12 cellular contexts compared by ENCODE assay signal in the genomic region with DNA sequence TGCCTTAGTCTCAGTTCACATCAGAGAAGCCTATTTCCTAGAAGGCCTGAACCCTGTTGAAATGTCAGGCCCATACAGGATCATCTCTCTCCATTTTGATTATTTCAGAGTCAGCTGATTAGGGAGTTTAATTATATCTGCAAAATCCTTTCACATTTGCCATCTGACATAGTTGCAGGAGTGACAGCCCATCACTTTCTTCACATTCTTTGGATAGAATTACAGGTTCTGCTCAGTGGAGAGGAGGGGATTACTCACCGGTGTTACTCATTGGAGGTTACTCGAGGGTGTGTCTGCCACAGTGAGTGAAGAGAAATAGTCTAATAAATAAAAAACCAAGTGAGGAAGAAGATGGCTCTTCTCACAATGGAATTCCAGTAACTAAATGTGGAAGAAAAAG.
DNase-seq lines count a peak whose midpoint lies in the region; ATAC-seq and TF ChIP-seq lines count a peak whose summit lies in the region.
"Had no signal": no experiment of that assay in that cellular context is flagged by ENCODE, and none has a peak within 500 bp of the region (broad histone marks: within the 10 kb centered on the region; RNA-seq: fewer than 3 reads in every experiment).

No MANE protein-coding gene starts in this region.

- peak; percentile 28 for DNase-seq in T-helper 2 cell treated with Interferon-gamma antibody and Interleukin-4, amounts not matched to agents 5 μg/mL and 100 μg/mL, for 36 hours (ENCODE audit: low spot score)
- no peak for DNase-seq in T-helper 2 cell
- peak; percentile 91 for DNase-seq in M059J (ENCODE audit: low read depth)
- no peak for DNase-seq in omental fat pad (ENCODE audit: low spot score)
- no peak for DNase-seq in GM19240 (ENCODE audit: insufficient read length, low spot score)
- DNase-seq in NOMO-1 treated with DMSO at 0.1 percent for 48 hours (lab: John Stamatoyannopoulos, UW; ENCODE audit: unreplicated experiment), result no peak
- DNase-seq: activated gamma-delta T cell treated with Interleukin-2 at 50 U/mL for 16 hours; H7; RPMI8226; stimulated activated naive CD4-positive, alpha-beta T cell treated with Interleukin-2 at 50 U/mL for 16 hours had no signal

- no peaks in the 10 kb centered on the region for H3K27me3 Mint-ChIP-seq in T-helper 2 cell treated with Interferon-gamma antibody and Interleukin-4, amounts not matched to agents 5 μg/mL and 100 μg/mL, for 36 hours (ENCODE audit: low read depth)
- no peaks in the 10 kb centered on the region for H3K27me3 Mint-ChIP-seq in dendritic cell treated with granulocyte-macrophage colony-stimulating factor and Interleukin-4, amounts not matched to agents 40 ng/mL and 50 ng/mL, for 4 days

- no peak overlapping the region for H3K4me3 Mint-ChIP-seq in T-helper 2 cell treated with Interferon-gamma antibody and Interleukin-4, amounts not matched to agents 5 μg/mL and 100 μg/mL, for 36 hours
- no peak overlapping the region for H3K4me3 Mint-ChIP-seq in dendritic cell treated with granulocyte-macrophage colony-stimulating factor and Interleukin-4, amounts not matched to agents 40 ng/mL and 50 ng/mL, for 4 days

- no peaks in the 10 kb centered on the region for H3K9me3 Mint-ChIP-seq in T-helper 2 cell treated with Interferon-gamma antibody and Interleukin-4, amounts not matched to agents 5 μg/mL and 100 μg/mL, for 36 hours
- H3K9me3 Mint-ChIP-seq in dendritic cell treated with granulocyte-macrophage colony-stimulating factor and Interleukin-4, amounts not matched to agents 40 ng/mL and 50 ng/mL, for 4 days, result no peaks in the 10 kb centered on the region

- TF ChIP-seq CTCF in omental fat pad (IDR thresholded peaks at IDR 0.05), result no peak

- peaks cover 30% of the 10 kb centered on the region for H3K36me3 Mint-ChIP-seq in T-helper 2 cell treated with Interferon-gamma antibody and Interleukin-4, amounts not matched to agents 5 μg/mL and 100 μg/mL, for 36 hours (ENCODE audit: low read depth)
- peaks cover 35% of the 10 kb centered on the region for H3K36me3 Mint-ChIP-seq in dendritic cell treated with granulocyte-macrophage colony-stimulating factor and Interleukin-4, amounts not matched to agents 40 ng/mL and 50 ng/mL, for 4 days (ENCODE audit: low read depth)

- peak; percentile 35 for ATAC-seq in omental fat pad (ENCODE audit: low FRiP score)
- ATAC-seq in GM19351 (IDR thresholded peaks at IDR 0.05; ENCODE audit: unreplicated experiment), result no peak

- peak overlapping the region; percentile 53 for H3K27ac Mint-ChIP-seq in T-helper 2 cell treated with Interferon-gamma antibody and Interleukin-4, amounts not matched to agents 5 μg/mL and 100 μg/mL, for 36 hours
- peak overlapping the region; percentile 88 for H3K27ac Mint-ChIP-seq in dendritic cell treated with granulocyte-macrophage colony-stimulating factor and Interleukin-4, amounts not matched to agents 40 ng/mL and 50 ng/mL, for 4 days

- intact Hi-C loops in dendritic cell treated with granulocyte-macrophage colony-stimulating factor and Interleukin-4, amounts not matched to agents 40 ng/mL and 50 ng/mL, for 4 days (cut with micrococcal nuclease), result no loop called here

- peaks cover 53% of the 10 kb centered on the region for H3K4me1 Mint-ChIP-seq in T-helper 2 cell treated with Interferon-gamma antibody and Interleukin-4, amounts not matched to agents 5 μg/mL and 100 μg/mL, for 36 hours (ENCODE audit: low read depth)
- H3K4me1 Mint-ChIP-seq in dendritic cell treated with granulocyte-macrophage colony-stimulating factor and Interleukin-4, amounts not matched to agents 40 ng/mL and 50 ng/mL, for 4 days (ENCODE audit: low read depth), result peaks cover 39% of the 10 kb centered on the region

Comparison
In these comparisons a context has a peak if more than half of its experiments do, and no peak if none do; other contexts are left out.
1. DNase-seq: peak in T-helper 2 cell treated with Interferon-gamma antibody and Interleukin-4, amounts not matched to agents 5 μg/mL and 100 μg/mL, for 36 hours (single experiment) and M059J (single experiment); none in T-helper 2 cell (0 of 5), omental fat pad (single experiment), GM19240 (single experiment) and NOMO-1 treated with DMSO at 0.1 percent for 48 hours (single experiment).